ENCODE assay signal across 8 cellular contexts in the genomic region with DNA sequence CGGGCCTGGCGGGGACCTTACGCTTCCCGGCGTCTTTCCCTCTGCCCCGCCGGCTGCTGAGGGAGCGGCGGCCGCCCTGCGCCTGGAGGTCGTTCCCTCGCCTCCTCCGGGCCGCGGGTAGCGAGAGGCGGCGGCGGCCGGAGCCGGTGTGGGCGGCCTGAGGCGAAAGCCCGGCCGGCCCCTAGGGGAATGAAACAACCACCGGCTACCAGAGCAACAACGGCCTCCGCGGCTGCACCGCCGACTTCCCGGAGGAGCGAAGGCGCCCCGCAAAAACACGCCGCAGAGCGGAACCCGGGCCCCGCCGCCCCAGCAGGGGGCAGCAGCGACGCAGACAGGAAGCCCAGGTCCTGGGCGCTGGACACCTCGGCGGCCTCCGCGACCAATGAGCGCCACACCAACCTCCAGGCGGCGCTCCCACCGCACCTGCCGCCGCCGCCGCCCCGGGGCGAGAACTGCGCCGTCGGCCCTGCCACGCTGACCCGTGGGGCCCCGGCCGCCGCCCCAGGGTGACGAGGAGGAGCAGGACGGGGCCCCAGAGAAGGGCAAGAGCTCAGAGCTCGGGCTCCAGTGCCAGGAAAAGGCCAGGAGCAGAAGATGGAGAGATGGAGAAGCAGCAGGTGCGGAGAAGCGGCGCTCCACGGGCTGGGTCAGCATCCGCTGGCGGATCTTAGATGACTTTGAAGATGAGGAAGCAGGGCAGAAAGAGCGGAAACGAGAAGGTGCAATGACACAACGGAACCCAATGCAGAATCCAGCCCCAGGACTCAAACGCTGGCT. TPM values are rescaled to one million over a fixed set of nuclear protein-coding genes. Genes with fewer than 3 reads are reported as not detected.
A peak's percentile ranks its signal among the peaks of the same experiment; 100 is the strongest.
DNase-seq lines count a peak whose midpoint lies in the region; ATAC-seq and TF ChIP-seq lines count a peak whose summit lies in the region.

No MANE protein-coding gene starts in this region.

- H3K36me3 ChIP-seq in mucosa of descending colon (ENCODE audit: low read depth) = no peaks in the 10 kb centered on the region

- H3K9me3 ChIP-seq in mucosa of descending colon = no peaks in the 10 kb centered on the region

- peak; percentile 65 for TF ChIP-seq CTCF in epithelial cell of esophagus (IDR thresholded peaks at IDR 0.05; ENCODE audit: insufficient read depth, low read depth, low read length, missing control alignments)
- peak; percentile 99 for TF ChIP-seq CTCF in mucosa of descending colon (IDR thresholded peaks at IDR 0.05)

- intact Hi-C loops in mucosa of descending colon (cut with DNase I, micrococcal nuclease) = no loop called here

- no peaks in the 10 kb centered on the region for H3K4me1 ChIP-seq in mucosa of descending colon (ENCODE audit: low read depth)

- peak; percentile 86 for DNase-seq in CD1c-positive myeloid dendritic cell (ENCODE audit: extremely low spot score)
- peak; percentile 74 to 85 for DNase-seq in NOMO-1 (lab: John Stamatoyannopoulos, UW; ENCODE audit: unreplicated experiment in 2 of 2)
- DNase-seq in activated CD8-positive, alpha-beta memory T cell treated with anti-CD3 and anti-CD28 coated beads, Interleukin-2, amount 50 U/mL, for 24 hours (ENCODE audit: extremely low read depth) = peak; percentile 39
- peak; percentile 82 for DNase-seq in epithelial cell of esophagus (ENCODE audit: low read depth)
- peak; percentile 91 to 95 (median 92) for DNase-seq in mucosa of descending colon
- DNase-seq in stimulated activated CD8-positive, alpha-beta memory T cell treated with anti-CD3 and anti-CD28 coated beads, Interleukin-4, amount 100 ng/mL, for 24 hours (ENCODE audit: low read depth) = peak; percentile 70

- ATAC-seq in GM19328 (IDR thresholded peaks at IDR 0.05; ENCODE audit: unreplicated experiment) (peak; percentile 98), HG03457 (IDR thresholded peaks at IDR 0.05; ENCODE audit: unreplicated experiment) (peak; percentile 97), mucosa of descending colon (peak; percentile 100)

- H3K4me3 ChIP-seq in epithelial cell of esophagus (ENCODE audit: low read length) = peak overlapping the region; percentile 58
- peak overlapping the region; percentile 17 for H3K4me3 ChIP-seq in mucosa of descending colon

RNA-seq across cellular contexts. Expression of a gene that starts 10.4 kb away (rescaled TPM):
- total RNA-seq in mucosa of descending colon = not detected

Comparison
In these comparisons a context has a peak if more than half of its experiments do, and no peak if none do; other contexts are left out.
1. Peak in every context shown above with its lines: DNase-seq, ATAC-seq and H3K4me3 ChIP-seq.
2. DNase-seq: peak in every context shown above with its lines; median percentile 92 in mucosa of descending colon; 86 in CD1c-positive myeloid dendritic cell; 82 in epithelial cell of esophagus; 80 in NOMO-1; 70 in stimulated activated CD8-positive, alpha-beta memory T cell treated with anti-CD3 and anti-CD28 coated beads, Interleukin-4, amount 100 ng/mL, for 24 hours; 39 in activated CD8-positive, alpha-beta memory T cell treated with anti-CD3 and anti-CD28 coated beads, Interleukin-2, amount 50 U/mL, for 24 hours.